ENCODE assay signal across 9 cellular contexts in the genomic region with DNA sequence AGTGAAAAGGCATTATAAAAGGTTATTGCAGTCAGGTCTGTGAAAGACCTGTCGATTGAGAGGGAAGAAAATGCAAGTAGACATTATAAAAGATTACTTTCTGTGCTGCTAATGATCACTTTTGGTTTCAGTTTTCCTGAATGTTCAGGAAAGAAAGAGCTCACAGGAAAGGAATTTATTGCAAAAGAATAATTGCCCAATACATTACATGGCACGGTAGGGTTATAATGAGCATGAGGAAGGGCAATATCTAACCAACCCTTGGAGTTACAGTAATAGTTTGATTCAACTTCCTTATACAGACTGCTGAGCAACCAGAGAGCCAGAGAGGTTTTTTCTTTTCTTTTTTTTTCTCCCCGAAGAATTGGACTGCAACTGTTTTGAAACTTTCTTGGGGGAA.
DNase-seq lines count a peak whose midpoint lies in the region; FAIRE-seq and TF ChIP-seq lines count a peak whose summit lies in the region.
"Had no signal": no experiment of that assay in that cellular context is flagged by ENCODE, and none has a peak within 500 bp of the region (broad histone marks: within the 10 kb centered on the region; RNA-seq: fewer than 3 reads in every experiment).

No MANE protein-coding gene starts in this region.

- peaks cover 0 to 3% of the 10 kb centered on the region in 2 donors for H3K4me1 ChIP-seq in small intestine (ENCODE audit: control insufficient read depth in 2 of 2, insufficient read depth in 1 of 2, low read depth in 1 of 2, low read length in 1 of 2)
- H3K4me1 ChIP-seq in CD4-positive, alpha-beta memory T cell (ENCODE audit: insufficient read depth, low read length), result no peaks in the 10 kb centered on the region
- H3K4me1 ChIP-seq in prostate gland (replicated peaks), result no peaks in the 10 kb centered on the region

- H3K27me3 ChIP-seq in HL-60 (ENCODE audit: insufficient read depth, poor library complexity, severe bottlenecking) (no peaks in the 10 kb centered on the region), small intestine (ENCODE audit: control insufficient read depth in 2 of 2, insufficient read depth in 2 of 2, low read length in 2 of 2) (no peaks in the 10 kb centered on the region), prostate gland (replicated peaks; ENCODE audit: insufficient read depth) (no peaks in the 10 kb centered on the region)
- H3K27me3 ChIP-seq in CD4-positive, alpha-beta memory T cell (ENCODE audit: insufficient read depth, low read length), result no peaks in the 10 kb centered on the region

- peaks cover 0 to 3% (median 0%) of the 10 kb centered on the region in 8 donors for H3K9me3 Mint-ChIP-seq in CD4-positive, alpha-beta memory T cell
- H3K9me3 Mint-ChIP-seq in glutamatergic neuron (ENCODE audit: unreplicated experiment), result peaks cover 4% of the 10 kb centered on the region

- H3K4me3 ChIP-seq in HL-60 (replicated peaks; ENCODE audit: insufficient read depth, low read length) (peak overlapping the region; percentile 23), foreskin fibroblast (ENCODE audit: low read depth in 1 of 2, low read length in 2 of 2) (peak overlapping the region; percentile 34), small intestine (ENCODE audit: low read depth in 1 of 2, low read length in 2 of 2) (peak overlapping the region in 1 of 2 donors; percentile 38), prostate gland (no peak overlapping the region)
- no peak overlapping the region for H3K4me3 ChIP-seq in CD4-positive, alpha-beta memory T cell (ENCODE audit: low read length in 2 of 2)

- TF ChIP-seq POLR2A in prostate gland (IDR thresholded peaks at IDR 0.05), result no peak

- peaks cover 2 to 7% of the 10 kb centered on the region in 2 donors for H3K27me3 Mint-ChIP-seq in CD4-positive, alpha-beta memory T cell
- H3K27me3 Mint-ChIP-seq in glutamatergic neuron (ENCODE audit: unreplicated experiment), result peaks cover 1% of the 10 kb centered on the region

- H3K9me3 ChIP-seq in small intestine (ENCODE audit: control insufficient read depth, low read depth) (no peaks in the 10 kb centered on the region), prostate gland (no peaks in the 10 kb centered on the region)
- no peaks in the 10 kb centered on the region for H3K9me3 ChIP-seq in CD4-positive, alpha-beta memory T cell (ENCODE audit: control insufficient read depth in 1 of 2, low read length in 2 of 2)

- POLR2A ChIA-PET in CD4-positive, alpha-beta memory T cell (lab: Charles Lee; ENCODE audit: partially characterized antibody), result no interaction called here

- H3K36me3 ChIP-seq in small intestine (ENCODE audit: control insufficient read depth in 2 of 2, insufficient read depth in 2 of 2, low read length in 2 of 2), result no peaks in the 10 kb centered on the region
- H3K36me3 ChIP-seq in CD4-positive, alpha-beta memory T cell (ENCODE audit: insufficient read depth, low read length), result no peaks in the 10 kb centered on the region
- H3K36me3 ChIP-seq in prostate gland, result no peaks in the 10 kb centered on the region

- WGBS in small intestine, 3 donors, result 6 to 23% (median 13%) methylated on average over 3 of the region's 3 CpGs
- WGBS in prostate gland, result 22% methylated on average over 3 of the region's 3 CpGs

- H3K4me1 Mint-ChIP-seq in CD4-positive, alpha-beta memory T cell, result peaks cover 0 to 5% (median 2%) of the 10 kb centered on the region in 4 donors
- H3K4me1 Mint-ChIP-seq in glutamatergic neuron (ENCODE audit: low read depth, unreplicated experiment), result peaks cover 13% of the 10 kb centered on the region

- FAIRE-seq in small intestine (lab: Jason Lieb, UNC), result peak; percentile 62

- H3K36me3 Mint-ChIP-seq in CD4-positive, alpha-beta memory T cell, result no peaks in the 10 kb centered on the region
- no peaks in the 10 kb centered on the region for H3K36me3 Mint-ChIP-seq in glutamatergic neuron (ENCODE audit: unreplicated experiment)

- CTCF ChIA-PET in CD4-positive, alpha-beta memory T cell (lab: Charles Lee; ENCODE audit: partially characterized antibody), result interaction anchor here (1.9 kb wide), 1 partner anchor 10 kb away, joined by 7 read pairs; no protein-coding TSS in a partner anchor

- H3K4me3 Mint-ChIP-seq in CD4-positive, alpha-beta memory T cell, result no peak overlapping the region
- no peak overlapping the region for H3K4me3 Mint-ChIP-seq in glutamatergic neuron (ENCODE audit: unreplicated experiment)

- intact Hi-C loops in CD4-positive, alpha-beta memory T cell (cut with micrococcal nuclease), result no loop called here
- intact Hi-C loops in prostate gland (cut with DNase I), result no loop called here

- no peak overlapping the region for H3K27ac Mint-ChIP-seq in CD4-positive, alpha-beta memory T cell
- H3K27ac Mint-ChIP-seq in glutamatergic neuron (ENCODE audit: unreplicated experiment), result no peak overlapping the region

- TF ChIP-seq CTCF in HL-60 (IDR thresholded peaks at IDR 0.05; ENCODE audit: insufficient read depth, low read length), result no peak
- no peak for TF ChIP-seq CTCF in foreskin fibroblast (IDR thresholded peaks at IDR 0.05; ENCODE audit: low read depth, low read length)
- no peak for TF ChIP-seq CTCF in glutamatergic neuron (IDR thresholded peaks at IDR 0.05; ENCODE audit: partially characterized antibody, unreplicated experiment)
- TF ChIP-seq CTCF in prostate gland (IDR thresholded peaks at IDR 0.05), result no peak

- H3K27ac ChIP-seq in HL-60 (replicated peaks) (peak overlapping the region; percentile 73), small intestine (ENCODE audit: low read depth in 1 of 2, low read length in 1 of 2) (peak overlapping the region; percentile 61 to 78), prostate gland (no peak overlapping the region)
- H3K27ac ChIP-seq in CD4-positive, alpha-beta memory T cell (ENCODE audit: low read depth, low read length), result no peak overlapping the region

- DNase-seq in HL-60 (ENCODE audit: low read depth in 1 of 2, low spot score in 1 of 2), result peak; percentile 61 to 87
- peak; percentile 85 for DNase-seq in SIG-M5 (lab: John Stamatoyannopoulos, UW)
- DNase-seq in foreskin fibroblast, result peak; percentile 36 to 40
- peak; percentile 96 for DNase-seq in small intestine
- no peak for DNase-seq in CD4-positive, alpha-beta memory T cell
- no peak for DNase-seq in glutamatergic neuron
- DNase-seq in prostate gland (ENCODE audit: low spot score), result no peak
- no peak for DNase-seq in NCI-H1105 (lab: John Stamatoyannopoulos, UW)
- DNase-seq: stimulated activated CD4-positive, alpha-beta T cell treated with anti-CD3 and anti-CD28 coated beads, Interleukin-1b, Interleukin-23, amount 100 ng/mL, for 48 hours had no signal

Comparison
In these comparisons a context has a peak if more than half of its experiments do, and no peak if none do; other contexts are left out.
1. DNase-seq: peak in HL-60 (2 of 2), SIG-M5 (single experiment), foreskin fibroblast (2 of 2) and small intestine (single experiment); none in CD4-positive, alpha-beta memory T cell (0 of 5), glutamatergic neuron (single experiment), prostate gland (single experiment) and NCI-H1105 (single experiment).
2. H3K27ac ChIP-seq: peak in HL-60 (single experiment) and small intestine (2 of 2); none in CD4-positive, alpha-beta memory T cell (single experiment) and prostate gland (0 of 2).
3. H3K4me3 ChIP-seq: peak in HL-60 (single experiment) and foreskin fibroblast (2 of 2); none in CD4-positive, alpha-beta memory T cell (0 of 2) and prostate gland (0 of 2).